Comparison of ENCODE assay signal across 23 cellular contexts in genomic region chr10:1403508-1404230, GRCh38.
DNase-seq lines count a peak whose midpoint lies in the region; ATAC-seq and TF ChIP-seq lines count a peak whose summit lies in the region.
"Had no signal": no experiment of that assay in that cellular context is flagged by ENCODE, and none has a peak within 500 bp of the region (broad histone marks: within the 10 kb centered on the region; RNA-seq: fewer than 3 reads in every experiment).

No MANE protein-coding gene starts in this region.

- H3K9ac ChIP-seq in neural progenitor cell = no peak overlapping the region

- H3K79me2 ChIP-seq in DOHH2 (ENCODE audit: control insufficient read depth, low read length) = no peaks in the 10 kb centered on the region
- H3K79me2 ChIP-seq in neural progenitor cell (ENCODE audit: low read depth) = no peaks in the 10 kb centered on the region

- DNase-seq in H7 = peak; percentile 90
- DNase-seq in chondrocyte (ENCODE audit: low spot score) = peak; percentile 72
- peak; percentile 34 for DNase-seq in neural progenitor cell (ENCODE audit: low spot score)
- no peak for DNase-seq in AG08396 (ENCODE audit: low spot score)
- DNase-seq in SIG-M5 (lab: John Stamatoyannopoulos, UW) = no peak
- DNase-seq: activated CD4-positive, alpha-beta T cell treated with anti-CD3 and anti-CD28 coated beads, Interleukin-2, amount 50 U/mL, for 1 hour; activated T-cell treated with anti-CD3 and anti-CD28 coated beads, Interleukin-2, amount 50 U/mL, for 72 hours; body of pancreas; DMS79 treated with DMSO at 0.1 percent for 48 hours; foreskin melanocyte; left ventricle myocardium inferior; mucosa of descending colon; NCI-H1694 treated with DMSO at 0.1 percent for 48 hours; nucleus accumbens; stimulated activated naive CD8-positive, alpha-beta T cell treated with anti-CD3 and anti-CD28 coated beads, Interleukin-15, Interleukin-2, amounts not matched to agents 100 U/mL and 50 U/mL, for 24 hours; T-cell had no signal

- H3K4me2 ChIP-seq in DOHH2 (ENCODE audit: low read length) (no peak overlapping the region), neural progenitor cell (no peak overlapping the region)

- H3K27ac Mint-ChIP-seq in chondrocyte (ENCODE audit: unreplicated experiment) = no peak overlapping the region
- no peak overlapping the region for H3K27ac Mint-ChIP-seq in neural progenitor cell
- H3K27ac Mint-ChIP-seq: activated naive CD8-positive, alpha-beta T cell; activated T-cell treated with anti-CD3 and anti-CD28 coated beads, Interleukin-2, amount 50 U/mL, for 72 hours; CD8-positive, alpha-beta memory T cell; dendritic cell treated with granulocyte-macrophage colony-stimulating factor and Interleukin-4, amounts not matched to agents 40 ng/mL and 50 ng/mL, for 4 days; T-cell had no signal

- no peak overlapping the region for H2AFZ ChIP-seq in neural progenitor cell (replicated peaks)

- TF ChIP-seq CTCF in DOHH2 (IDR thresholded peaks at IDR 0.05; ENCODE audit: low read depth, low read length, poor library complexity, severe bottlenecking) (peak; percentile 66), chondrocyte (IDR thresholded peaks at IDR 0.05) (peak; percentile 30), neural progenitor cell (IDR thresholded peaks at IDR 0.05) (peak; percentile 45)

- H3K27ac ChIP-seq in DOHH2 (ENCODE audit: low read depth, low read length) (no peak overlapping the region), neural progenitor cell (no peak overlapping the region)
- H3K27ac ChIP-seq: body of pancreas, left ventricle myocardium inferior, right lobe of liver had no signal

- H3K9me3 ChIP-seq in DOHH2 (ENCODE audit: control insufficient read depth, insufficient read depth, low read length) (no peaks in the 10 kb centered on the region), neural progenitor cell (ENCODE audit: low read depth) (no peaks in the 10 kb centered on the region)
- H3K9me3 ChIP-seq: body of pancreas, left ventricle myocardium inferior, mucosa of descending colon, right lobe of liver had no signal

- ATAC-seq in GM18498 (IDR thresholded peaks at IDR 0.05; ENCODE audit: unreplicated experiment) = no peak
- ATAC-seq in HG03432 (IDR thresholded peaks at IDR 0.05; ENCODE audit: unreplicated experiment) = no peak
- ATAC-seq: activated T-cell treated with anti-CD3 and anti-CD28 coated beads, Interleukin-2, amount 50 U/mL, for 72 hours; body of pancreas; mucosa of descending colon; right lobe of liver; stimulated activated naive CD8-positive, alpha-beta T cell treated with anti-CD3 and anti-CD28 coated beads, Interleukin-15, Interleukin-2, amounts not matched to agents 100 U/mL and 50 U/mL, for 24 hours; T-cell had no signal

- 0 out of 2 replicates have a peak, but pooled peaks cover 2% of the 10 kb centered on the region for H3F3A ChIP-seq in DOHH2 (ENCODE audit: control insufficient read depth, insufficient read depth)
- H3F3A ChIP-seq in neural progenitor cell (ENCODE audit: low read depth) = no peaks in the 10 kb centered on the region

- H3K4me3 ChIP-seq in DOHH2 (ENCODE audit: low read length) (no peak overlapping the region), H7 (ENCODE audit: insufficient read depth, low read depth, low read length) (no peak overlapping the region), neural progenitor cell (no peak overlapping the region)
- H3K4me3 ChIP-seq: body of pancreas, left ventricle myocardium inferior, mucosa of descending colon, right lobe of liver had no signal

- H3K36me3 ChIP-seq in DOHH2 (ENCODE audit: control insufficient read depth, low read length) (no peaks in the 10 kb centered on the region), H7 (replicated peaks; ENCODE audit: control insufficient read depth, insufficient read depth, low read length) (no peaks in the 10 kb centered on the region), neural progenitor cell (no peaks in the 10 kb centered on the region)
- H3K36me3 ChIP-seq: left ventricle myocardium inferior, right lobe of liver had no signal

- H3K9me3 Mint-ChIP-seq in chondrocyte (ENCODE audit: low read depth) (no peaks in the 10 kb centered on the region), neural progenitor cell (peaks cover 4% of the 10 kb centered on the region)
- H3K9me3 Mint-ChIP-seq: activated T-cell treated with anti-CD3 and anti-CD28 coated beads, Interleukin-2, amount 50 U/mL, for 72 hours; CD8-positive, alpha-beta memory T cell; dendritic cell treated with granulocyte-macrophage colony-stimulating factor and Interleukin-4, amounts not matched to agents 40 ng/mL and 50 ng/mL, for 4 days; T-cell had no signal

- H3K4me1 Mint-ChIP-seq in chondrocyte (ENCODE audit: low read depth) = peaks cover 22% of the 10 kb centered on the region
- H3K4me1 Mint-ChIP-seq in neural progenitor cell = peaks cover 37% of the 10 kb centered on the region
- H3K4me1 Mint-ChIP-seq: CD8-positive, alpha-beta memory T cell; T-cell had no signal

- H3K4me1 ChIP-seq in DOHH2 (ENCODE audit: control insufficient read depth, low read length) (no peaks in the 10 kb centered on the region), neural progenitor cell (peaks cover 9% of the 10 kb centered on the region)
- H3K4me1 ChIP-seq: body of pancreas, left ventricle myocardium inferior, right lobe of liver had no signal

- no peaks in the 10 kb centered on the region for H3K9me2 ChIP-seq in DOHH2 (replicated peaks; ENCODE audit: control insufficient read depth, low read length)

- H4K20me1 ChIP-seq in DOHH2 (ENCODE audit: control insufficient read depth, insufficient read depth, low read depth, low read length) = no peaks in the 10 kb centered on the region
- H4K20me1 ChIP-seq in neural progenitor cell (ENCODE audit: low read depth) = no peaks in the 10 kb centered on the region

- no peak overlapping the region for H3K4me3 Mint-ChIP-seq in chondrocyte (ENCODE audit: unreplicated experiment)
- H3K4me3 Mint-ChIP-seq in neural progenitor cell = no peak overlapping the region
- H3K4me3 Mint-ChIP-seq: activated naive CD8-positive, alpha-beta T cell; activated T-cell treated with anti-CD3 and anti-CD28 coated beads, Interleukin-2, amount 50 U/mL, for 72 hours; CD8-positive, alpha-beta memory T cell; dendritic cell treated with granulocyte-macrophage colony-stimulating factor and Interleukin-4, amounts not matched to agents 40 ng/mL and 50 ng/mL, for 4 days; T-cell had no signal

- H3K27me3 Mint-ChIP-seq in chondrocyte (ENCODE audit: low read depth) (no peaks in the 10 kb centered on the region), neural progenitor cell (ENCODE audit: insufficient read depth, low read depth) (peaks cover 12% of the 10 kb centered on the region)
- H3K27me3 Mint-ChIP-seq: dendritic cell treated with granulocyte-macrophage colony-stimulating factor and Interleukin-4, amounts not matched to agents 40 ng/mL and 50 ng/mL, for 4 days had no signal

- H3K36me3 Mint-ChIP-seq in chondrocyte (ENCODE audit: low read depth) = no peaks in the 10 kb centered on the region
- H3K36me3 Mint-ChIP-seq in neural progenitor cell = no peaks in the 10 kb centered on the region
- H3K36me3 Mint-ChIP-seq: activated naive CD8-positive, alpha-beta T cell; CD8-positive, alpha-beta memory T cell; T-cell had no signal

- H3K27me3 ChIP-seq in DOHH2 (ENCODE audit: control insufficient read depth, low read length) (peaks cover 8% of the 10 kb centered on the region; the same call in 1 of the 2 replicates), H7 (ENCODE audit: control insufficient read depth, insufficient read depth, low read length) (no peaks in the 10 kb centered on the region), neural progenitor cell (no peaks in the 10 kb centered on the region)
- H3K27me3 ChIP-seq: body of pancreas, right lobe of liver had no signal

Comparison
In these comparisons a context has a peak if more than half of its experiments do, and no peak if none do; other contexts are left out.
1. DNase-seq: peak in H7 (single experiment), chondrocyte (single experiment) and neural progenitor cell (single experiment); none in AG08396 (single experiment) and SIG-M5 (single experiment).
2. Peak in every context shown above with its lines, with median percentiles within 50 percentile points of each other: CTCF ChIP-seq.